ENCODE assay signal across 1 cellular context in genomic region chr19:16224266-16225045, GRCh38.
TF ChIP-seq lines count a peak whose summit lies in the region.

No MANE protein-coding gene starts in this region.

TF ChIP-seq in WTC11, 78 proteins besides CTCF, POLR2A, EP300 and RAD21 (continued from another document):
- TF ChIP-seq, protein P1, sequence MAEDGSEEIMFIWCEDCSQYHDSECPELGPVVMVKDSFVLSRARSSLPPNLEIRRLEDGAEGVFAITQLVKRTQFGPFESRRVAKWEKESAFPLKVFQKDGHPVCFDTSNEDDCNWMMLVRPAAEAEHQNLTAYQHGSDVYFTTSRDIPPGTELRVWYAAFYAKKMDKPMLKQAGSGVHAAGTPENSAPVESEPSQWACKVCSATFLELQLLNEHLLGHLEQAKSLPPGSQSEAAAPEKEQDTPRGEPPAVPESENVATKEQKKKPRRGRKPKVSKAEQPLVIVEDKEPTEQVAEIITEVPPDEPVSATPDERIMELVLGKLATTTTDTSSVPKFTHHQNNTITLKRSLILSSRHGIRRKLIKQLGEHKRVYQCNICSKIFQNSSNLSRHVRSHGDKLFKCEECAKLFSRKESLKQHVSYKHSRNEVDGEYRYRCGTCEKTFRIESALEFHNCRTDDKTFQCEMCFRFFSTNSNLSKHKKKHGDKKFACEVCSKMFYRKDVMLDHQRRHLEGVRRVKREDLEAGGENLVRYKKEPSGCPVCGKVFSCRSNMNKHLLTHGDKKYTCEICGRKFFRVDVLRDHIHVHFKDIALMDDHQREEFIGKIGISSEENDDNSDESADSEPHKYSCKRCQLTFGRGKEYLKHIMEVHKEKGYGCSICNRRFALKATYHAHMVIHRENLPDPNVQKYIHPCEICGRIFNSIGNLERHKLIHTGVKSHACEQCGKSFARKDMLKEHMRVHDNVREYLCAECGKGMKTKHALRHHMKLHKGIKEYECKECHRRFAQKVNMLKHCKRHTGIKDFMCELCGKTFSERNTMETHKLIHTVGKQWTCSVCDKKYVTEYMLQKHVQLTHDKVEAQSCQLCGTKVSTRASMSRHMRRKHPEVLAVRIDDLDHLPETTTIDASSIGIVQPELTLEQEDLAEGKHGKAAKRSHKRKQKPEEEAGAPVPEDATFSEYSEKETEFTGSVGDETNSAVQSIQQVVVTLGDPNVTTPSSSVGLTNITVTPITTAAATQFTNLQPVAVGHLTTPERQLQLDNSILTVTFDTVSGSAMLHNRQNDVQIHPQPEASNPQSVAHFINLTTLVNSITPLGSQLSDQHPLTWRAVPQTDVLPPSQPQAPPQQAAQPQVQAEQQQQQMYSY (CRISPR knock-in tag; IDR thresholded peaks at IDR 0.05), result no peak
- TF ChIP-seq ETV6 (CRISPR knock-in tag; IDR thresholded peaks at IDR 0.05), result no peak
TF ChIP-seq in WTC11: peak in this region for 0.
